9 cellular contexts compared by ENCODE assay signal in the genomic region with DNA sequence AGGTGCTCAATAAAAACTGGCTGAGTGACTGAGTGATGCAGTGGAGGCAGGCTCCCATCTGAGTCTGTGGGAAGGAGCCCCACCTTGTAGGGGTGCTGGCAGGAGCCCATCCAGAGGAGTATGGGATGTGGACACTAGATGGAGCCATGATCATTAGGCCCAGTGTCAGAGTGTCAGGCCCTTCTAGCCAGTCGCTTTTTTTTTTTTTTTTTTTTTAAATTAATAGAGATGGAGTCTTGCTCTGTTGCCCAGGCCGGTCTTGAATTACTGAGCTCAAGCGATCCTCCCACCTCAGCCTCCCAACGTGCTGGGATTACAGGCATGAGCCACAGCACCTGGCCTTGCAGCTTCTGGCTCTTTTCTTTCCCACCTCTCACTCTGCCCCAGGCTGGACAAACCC. TPM values are rescaled to one million over a fixed set of nuclear protein-coding genes. Genes with fewer than 3 reads are reported as not detected.
A peak's percentile ranks its signal among the peaks of the same experiment; 100 is the strongest.
DNase-seq lines count a peak whose midpoint lies in the region; ATAC-seq and TF ChIP-seq lines count a peak whose summit lies in the region.
"Had no signal": no experiment of that assay in that cellular context is flagged by ENCODE, and none has a peak within 500 bp of the region (broad histone marks: within the 10 kb centered on the region; RNA-seq: fewer than 3 reads in every experiment).

No MANE protein-coding gene starts in this region.

- ATAC-seq in HG02973 (IDR thresholded peaks at IDR 0.05; ENCODE audit: unreplicated experiment): peak; percentile 87

- DNase-seq in NCI-H2171 (lab: John Stamatoyannopoulos, UW) (peak; percentile 48), cerebellum (ENCODE audit: low spot score) (peak; percentile 86), kidney glomerular epithelial cell (lab: John Stamatoyannopoulos, UW) (peak; percentile 61)
- peak; percentile 29 for DNase-seq in stimulated activated CD8-positive, alpha-beta memory T cell treated with anti-CD3 and anti-CD28 coated beads, Interleukin-15, amount 100 ng/mL, for 1 hour (ENCODE audit: low read depth)

- H3K27ac ChIP-seq in 22Rv1 (no peak overlapping the region), VCaP (no peak overlapping the region)

- TF ChIP-seq CTCF in 22Rv1 (IDR thresholded peaks at IDR 0.05) (peak; percentile 86), GM12872 (IDR thresholded peaks at IDR 0.05; ENCODE audit: insufficient read depth, low read depth, low read length) (peak; percentile 84), VCaP (conservative IDR thresholded peaks at IDR 0.05) (peak; percentile 93)

RNA-seq across cellular contexts. Expression of a gene that starts 11.5 kb away (rescaled TPM):
- total RNA-seq in cerebellum: 10.9 TPM

RNA-seq across cellular contexts. Expression of a gene that starts 11.7 kb away (rescaled TPM):
- 9.3 TPM for total RNA-seq in cerebellum

RNA-seq across cellular contexts. Expression of a gene that starts 24.3 kb away (rescaled TPM):
- total RNA-seq in cerebellum: 27.7 TPM

RNA-seq across cellular contexts. Expression of a gene that starts 47.5 kb away (rescaled TPM):
- 0.54 TPM for total RNA-seq in cerebellum
- total RNA-seq: mononuclear cell had no signal

Comparison
In these comparisons a context has a peak if more than half of its experiments do, and no peak if none do; other contexts are left out.
1. DNase-seq: peak in every context shown above with its lines; median percentile 86 in cerebellum; 61 in kidney glomerular epithelial cell; 48 in NCI-H2171; 29 in stimulated activated CD8-positive, alpha-beta memory T cell treated with anti-CD3 and anti-CD28 coated beads, Interleukin-15, amount 100 ng/mL, for 1 hour.